In the genomic region with DNA sequence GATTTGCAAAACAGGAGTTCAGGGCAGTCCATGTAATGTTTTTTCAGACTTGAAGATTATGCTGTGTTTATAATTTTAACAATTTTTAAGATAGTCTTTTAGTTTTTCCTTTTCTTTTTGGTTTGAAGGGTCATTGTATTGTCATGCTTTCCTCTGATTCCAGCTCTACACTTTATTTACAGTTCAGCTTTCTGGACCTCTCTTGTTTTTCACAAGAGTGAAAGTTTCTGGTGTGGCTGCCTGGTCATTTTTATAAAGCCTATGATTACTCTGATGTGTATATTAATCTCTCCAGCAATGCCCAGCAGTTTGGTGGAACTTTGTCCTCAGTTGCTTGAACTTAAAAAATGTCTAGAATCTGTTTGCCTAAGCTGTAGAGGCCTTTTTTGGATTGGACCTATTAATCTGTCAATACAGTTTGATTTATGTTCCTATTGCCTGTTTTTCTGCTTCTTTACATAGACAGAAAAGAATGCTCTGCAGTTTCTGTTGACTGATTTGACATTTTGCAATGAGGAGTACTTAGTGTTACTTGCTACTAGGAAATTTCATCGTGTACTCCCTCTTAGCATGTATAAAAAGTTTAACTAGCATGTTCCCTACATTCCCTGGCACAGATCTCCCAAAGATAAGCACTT, we compare ENCODE assay signal across 22 cellular contexts. TPM values are rescaled to one million over a fixed set of nuclear protein-coding genes. Genes with fewer than 3 reads are reported as not detected.
"Had no signal": no experiment of that assay in that cellular context is flagged by ENCODE, and none has a peak within 500 bp of the region (broad histone marks: within the 10 kb centered on the region; RNA-seq: fewer than 3 reads in every experiment).

No MANE protein-coding gene starts in this region.

- H3K4me1 ChIP-seq: parathyroid adenoma had no signal

- H3K79me2 ChIP-seq: parathyroid adenoma had no signal

- H3K4me3 ChIP-seq: lung, smooth muscle cell had no signal

- FAIRE-seq: endometrium had no signal

- H3K36me3 Mint-ChIP-seq: activated CD4-positive, alpha-beta memory T cell treated with anti-CD3 and anti-CD28 coated beads for 36 hours; immature natural killer cell had no signal

- DNase-seq: activated CD4-positive, alpha-beta memory T cell treated with anti-CD3 and anti-CD28 coated beads for 36 hours; activated CD8-positive, alpha-beta memory T cell treated with anti-CD3 and anti-CD28 coated beads, Interleukin-2, amount 10 ng/mL, durations not matched to agents 7 days and 5 days; activated naive CD4-positive, alpha-beta T cell treated with anti-CD3 and anti-CD28 coated beads for 36 hours; activated T-cell treated with anti-CD3 and anti-CD28 coated beads, Interleukin-2, amount 50 U/mL, for 1 hour; glutamatergic neuron; immature natural killer cell; midbrain; naive thymus-derived CD4-positive, alpha-beta T cell; T-helper 1 cell; T1000 had no signal

- H3K4me3 Mint-ChIP-seq: activated CD4-positive, alpha-beta memory T cell treated with anti-CD3 and anti-CD28 coated beads for 36 hours; activated CD8-positive, alpha-beta memory T cell treated with anti-CD3 and anti-CD28 coated beads, Interleukin-2, amount 10 ng/mL, durations not matched to agents 7 days and 5 days; activated naive CD4-positive, alpha-beta T cell treated with anti-CD3 and anti-CD28 coated beads for 36 hours; immature natural killer cell; naive thymus-derived CD4-positive, alpha-beta T cell; stimulated activated naive CD8-positive, alpha-beta T cell treated with anti-CD3 and anti-CD28 coated beads, Interleukin-15, Interleukin-2, amounts not matched to agents 100 ng/mL and 50 ng/mL, for 24 hours had no signal

- H2AFZ ChIP-seq: parathyroid adenoma had no signal

- H3K27me3 Mint-ChIP-seq: activated CD4-positive, alpha-beta memory T cell treated with anti-CD3 and anti-CD28 coated beads for 36 hours; activated CD8-positive, alpha-beta memory T cell treated with anti-CD3 and anti-CD28 coated beads, Interleukin-2, amount 10 ng/mL, durations not matched to agents 7 days and 5 days; stimulated activated naive CD8-positive, alpha-beta T cell treated with anti-CD3 and anti-CD28 coated beads, Interleukin-15, Interleukin-2, amounts not matched to agents 100 ng/mL and 50 ng/mL, for 24 hours had no signal

- H3K27ac ChIP-seq: parathyroid adenoma had no signal

- H3K4me2 ChIP-seq: smooth muscle cell had no signal

- ATAC-seq: activated CD8-positive, alpha-beta memory T cell treated with anti-CD3 and anti-CD28 coated beads, Interleukin-2, amount 10 ng/mL, durations not matched to agents 7 days and 5 days; esophagus mucosa; naive thymus-derived CD4-positive, alpha-beta T cell; SK-N-SH treated with all-trans-retinoic acid at 6 μM for 48 hours had no signal

- H3K9ac ChIP-seq: parathyroid adenoma had no signal

- H3K9me3 Mint-ChIP-seq: activated CD4-positive, alpha-beta memory T cell treated with anti-CD3 and anti-CD28 coated beads for 36 hours; activated naive CD4-positive, alpha-beta T cell treated with anti-CD3 and anti-CD28 coated beads for 36 hours; activated T-helper 2 cell treated with anti-CD3 and anti-CD28 coated beads, Interferon-gamma antibody, Interleukin-2, Interleukin-4, amounts not matched to agents 10 μg/mL and 5 μg/mL and 100 μg/mL, durations not matched to agents 14 hours and 24 hours and 36 hours; immature natural killer cell; stimulated activated naive CD8-positive, alpha-beta T cell treated with anti-CD3 and anti-CD28 coated beads, Interleukin-15, Interleukin-2, amounts not matched to agents 100 ng/mL and 50 ng/mL, for 24 hours had no signal

- H3K27ac Mint-ChIP-seq: activated CD4-positive, alpha-beta memory T cell treated with anti-CD3 and anti-CD28 coated beads for 36 hours; activated CD8-positive, alpha-beta memory T cell treated with anti-CD3 and anti-CD28 coated beads, Interleukin-2, amount 10 ng/mL, durations not matched to agents 7 days and 5 days; activated naive CD4-positive, alpha-beta T cell treated with anti-CD3 and anti-CD28 coated beads for 36 hours; activated T-helper 2 cell treated with anti-CD3 and anti-CD28 coated beads, Interferon-gamma antibody, Interleukin-2, Interleukin-4, amounts not matched to agents 10 μg/mL and 5 μg/mL and 100 μg/mL, durations not matched to agents 14 hours and 24 hours and 36 hours; stimulated activated naive CD8-positive, alpha-beta T cell treated with anti-CD3 and anti-CD28 coated beads, Interleukin-15, Interleukin-2, amounts not matched to agents 100 ng/mL and 50 ng/mL, for 24 hours had no signal

RNA-seq across cellular contexts. Expression of a gene that starts 52.2 kb away (rescaled TPM):
- total RNA-seq: activated naive CD4-positive, alpha-beta T cell treated with anti-CD3 and anti-CD28 coated beads for 36 hours; cardiac septum; esophagus mucosa; smooth muscle cell; temporal lobe; ureter had no signal
- polyA plus RNA-seq: adipose tissue, smooth muscle cell had no signal
